In genomic region chr2:228782281-228782680, GRCh38 we compare ENCODE assay signal across 36 cellular contexts.
"Had no signal": no experiment of that assay in that cellular context is flagged by ENCODE, and none has a peak within 500 bp of the region (broad histone marks: within the 10 kb centered on the region; RNA-seq: fewer than 3 reads in every experiment).

No MANE protein-coding gene starts in this region.

- H3K4me3 ChIP-seq: MG63 had no signal

- H3K9me3 ChIP-seq: MG63 had no signal

- H3K36me3 ChIP-seq: MG63 had no signal

- H3K4me2 ChIP-seq: KMS-11 had no signal

- H3K27ac ChIP-seq: KMS-11 had no signal

- DNase-seq: Karpas-422, Kasumi-1, KG1, MG63, MM.1S, MV-4-11, NCI-H1048, NCI-H1092, NCI-H1092 treated with DMSO at 0.1 percent for 48 hours, NCI-H1105, NCI-H1105 treated with DMSO at 0.1 percent for 48 hours, NCI-H1417, NCI-H1417 treated with DMSO at 0.1 percent for 48 hours, NCI-H1436, NCI-H1436 treated with DMSO at 0.1 percent for 48 hours, NCI-H146, NCI-H1694, NCI-H1694 treated with DMSO at 0.1 percent for 48 hours, NCI-H187, NCI-H187 treated with DMSO at 0.1 percent for 48 hours, NCI-H1930, NCI-H2029, NCI-H2029 treated with DMSO at 0.1 percent for 48 hours, NCI-H2081, NCI-H2081 treated with DMSO at 0.1 percent for 48 hours, NCI-H2107, NCI-H2171, NCI-H2171 treated with DMSO at 0.1 percent for 48 hours, NCI-H2227 treated with DMSO at 0.1 percent for 48 hours, NCI-H226, NCI-H345, NCI-H446, NCI-H446 treated with DMSO at 0.1 percent for 48 hours, NCI-H510A, NCI-H510A treated with DMSO at 0.1 percent for 48 hours had no signal

- H3K9ac ChIP-seq: KMS-11 had no signal

- H3K27me3 ChIP-seq: MG63 had no signal
